Comparison of ENCODE assay signal across 9 cellular contexts in the genomic region with DNA sequence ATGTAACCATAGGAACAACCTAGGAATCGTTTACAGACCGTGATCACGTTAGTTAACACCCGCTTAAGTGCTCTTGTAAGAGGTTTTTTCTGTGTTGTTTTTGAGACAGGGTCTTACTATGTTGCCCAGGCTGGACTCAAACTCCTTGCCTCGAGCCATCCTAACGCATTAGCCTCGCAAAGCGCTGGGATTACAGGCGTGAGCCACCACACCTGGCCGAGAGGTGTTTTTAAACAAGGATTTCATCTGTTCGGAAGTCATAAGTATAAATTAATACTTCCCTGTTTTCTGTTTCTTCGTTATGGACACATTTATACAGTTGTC. TPM values are rescaled to one million over a fixed set of nuclear protein-coding genes. Genes with fewer than 3 reads are reported as not detected.
DNase-seq lines count a peak whose midpoint lies in the region; ATAC-seq and TF ChIP-seq lines count a peak whose summit lies in the region.
"Had no signal": no experiment of that assay in that cellular context is flagged by ENCODE, and none has a peak within 500 bp of the region (broad histone marks: within the 10 kb centered on the region; RNA-seq: fewer than 3 reads in every experiment).

No MANE protein-coding gene starts in this region.

- no peak overlapping the region for H3K23ac ChIP-seq in mesendoderm (ENCODE audit: low read length)

- H3K79me2 ChIP-seq in mesendoderm (ENCODE audit: control insufficient read depth, insufficient read depth, low read length), result peaks cover 42% of the 10 kb centered on the region

- DNase-seq in heart right ventricle (no peak), Right ventricle myocardium superior (no peak), astrocyte of the spinal cord (ENCODE audit: low read depth, low spot score) (peak; percentile 27), mesendoderm (peak; percentile 80), aorta (no peak)
- DNase-seq: stimulated activated CD8-positive, alpha-beta memory T cell treated with anti-CD3 and anti-CD28 coated beads, Interleukin-4, amount 100 ng/mL, for 48 hours had no signal

- ATAC-seq in heart right ventricle, result no peak
- ATAC-seq in Right ventricle myocardium superior (ENCODE audit: poor library complexity), result no peak
- no peak for ATAC-seq in aorta (ENCODE audit: low FRiP score)
- ATAC-seq in HG03378 (IDR thresholded peaks at IDR 0.05; ENCODE audit: unreplicated experiment), result no peak
- no peak for ATAC-seq in GM21526 (IDR thresholded peaks at IDR 0.05; ENCODE audit: low FRiP score, unreplicated experiment)
- ATAC-seq in GM19397 (IDR thresholded peaks at IDR 0.05; ENCODE audit: unreplicated experiment), result no peak

- H3K9ac ChIP-seq in mesendoderm (ENCODE audit: low read length), result peak overlapping the region; percentile 96

- H2BK15ac ChIP-seq in mesendoderm (replicated peaks; ENCODE audit: low read depth), result no peak overlapping the region

- H3K56ac ChIP-seq in mesendoderm (ENCODE audit: low read length), result peak overlapping the region; percentile 96

- H3K9me3 ChIP-seq in heart right ventricle (no peaks in the 10 kb centered on the region), aorta (ENCODE audit: control insufficient read depth, low read length) (no peaks in the 10 kb centered on the region)

- peaks cover 0 to 38% (median 11%) of the 10 kb centered on the region in 9 donors for H3K36me3 ChIP-seq in heart right ventricle
- no peaks in the 10 kb centered on the region for H3K36me3 ChIP-seq in mesendoderm (ENCODE audit: control insufficient read depth, insufficient read depth, low read length)
- H3K36me3 ChIP-seq in aorta (ENCODE audit: control insufficient read depth in 1 of 2, insufficient read depth in 2 of 2, low read length in 1 of 2), result no peaks in the 10 kb centered on the region

- WGBS in heart right ventricle, 2 donors, result 6 to 7% methylated on average over 12 of the region's 12 CpGs
- no CpG with 5 or more reads among the region's 12 CpGs for WGBS in mesendoderm (ENCODE audit: extremely low coverage, insufficient coverage, low lambda C conversion rate)
- 8% methylated on average over 12 of the region's 12 CpGs for WGBS in aorta, 2 donors

- H3K4me2 ChIP-seq in mesendoderm (ENCODE audit: low read length), result peak overlapping the region; percentile 30

- H2BK5ac ChIP-seq in mesendoderm (ENCODE audit: low read length), result peak overlapping the region; percentile 37

- no peak overlapping the region for H3K4ac ChIP-seq in mesendoderm (ENCODE audit: low read depth, low read length)

- no peak overlapping the region for H2BK120ac ChIP-seq in mesendoderm (ENCODE audit: low read depth, low read length)

- no peak overlapping the region for H4K8ac ChIP-seq in mesendoderm (ENCODE audit: low read depth, low read length)

- peak overlapping the region; percentile 29 for H3K18ac ChIP-seq in mesendoderm (ENCODE audit: low read length)

- no peak overlapping the region for H2AK5ac ChIP-seq in mesendoderm (ENCODE audit: low read length)

- H3K4me3 ChIP-seq in heart right ventricle (peak overlapping the region; percentile 57 to 91 (median 78)), astrocyte of the spinal cord (ENCODE audit: low read depth, low read length) (peak overlapping the region; percentile 93), mesendoderm (ENCODE audit: low read length) (peak overlapping the region; percentile 87), aorta (ENCODE audit: low read length in 2 of 2) (peak overlapping the region; percentile 51 to 68)

- peak overlapping the region in 9 of 10 donors; percentile 66 to 92 (median 88) for H3K27ac ChIP-seq in heart right ventricle
- no peak overlapping the region for H3K27ac ChIP-seq in mesendoderm (ENCODE audit: low read depth, low read length)
- H3K27ac ChIP-seq in aorta (ENCODE audit: low read depth in 1 of 2, low read length in 2 of 2), result peak overlapping the region in 1 of 2 donors; percentile 19

- peaks cover 0 to 20% (median 16%) of the 10 kb centered on the region in 7 donors for H3K27me3 ChIP-seq in heart right ventricle
- H3K27me3 ChIP-seq in mesendoderm (ENCODE audit: insufficient read depth, low read length, poor library complexity), result no peaks in the 10 kb centered on the region
- H3K27me3 ChIP-seq in aorta (ENCODE audit: control insufficient read depth in 1 of 2, insufficient read depth in 2 of 2, low read length in 1 of 2), result no peaks in the 10 kb centered on the region

- TF ChIP-seq CTCF in heart right ventricle (IDR thresholded peaks at IDR 0.05) (no peak), astrocyte of the spinal cord (IDR thresholded peaks at IDR 0.05; ENCODE audit: low read depth, low read length) (no peak)

- H3K79me1 ChIP-seq in mesendoderm (ENCODE audit: low read length), result peaks cover 2% of the 10 kb centered on the region

- intact Hi-C loops in heart right ventricle (cut with DNase I) (loop anchor here in 1 of 10 donors (2.0 kb wide), 1 partner anchor 87 kb away; no protein-coding TSS in a partner anchor), Right ventricle myocardium superior (cut with DNase I) (no loop called here), aorta (cut with DNase I) (no loop called here)

- H3K4me1 ChIP-seq in heart right ventricle (peaks cover 0 to 30% (median 14%) of the 10 kb centered on the region in 9 donors), mesendoderm (ENCODE audit: control insufficient read depth, low read depth, low read length) (peaks cover 13% of the 10 kb centered on the region), aorta (ENCODE audit: control insufficient read depth in 1 of 2, insufficient read depth in 2 of 2, low read length in 2 of 2) (peaks cover 0 to 3% of the 10 kb centered on the region in 2 donors)

- no peak overlapping the region for H4K5ac ChIP-seq in mesendoderm (ENCODE audit: low read length)

- in situ Hi-C loops in astrocyte of the spinal cord (cut with HindIII; ENCODE audit: low sequenced_read_pairs), result no loop called here

RNA-seq across cellular contexts. Expression of gene MRS2, which starts 0.7 kb away (rescaled TPM):
- total RNA-seq in heart right ventricle (10 to 100 TPM; 36.7 to 68.6 (median 52.6) TPM), Right ventricle myocardium superior (43.8 TPM), aorta (10 to 100 TPM; 12.1 to 19.8 TPM)
- polyA plus RNA-seq in heart right ventricle (10 to 100 TPM; 18.5 to 21.0 TPM), aorta (10 to 100 TPM in 1 of 2 donors, 1 to 10 TPM in 1; 9.8 to 12.4 TPM)
- 68.7 TPM for polyA plus RNA-seq in mesendoderm (2013, experiment 1 of 2)
- 69.7 TPM for polyA plus RNA-seq in mesendoderm (2013, experiment 2 of 2)

RNA-seq across cellular contexts. Expression of gene DCDC2, which starts 45.6 kb away (rescaled TPM):
- total RNA-seq in heart right ventricle, result under 1 TPM in 1 of 10 donors, not detected in 9; 0.06 TPM
- polyA plus RNA-seq in heart right ventricle, result not detected
- not detected for total RNA-seq in Right ventricle myocardium superior
- 0.11 TPM for polyA plus RNA-seq in mesendoderm (2013, experiment 1 of 2)
- 0.08 TPM for polyA plus RNA-seq in mesendoderm (2013, experiment 2 of 2)
- not detected for total RNA-seq in aorta
- under 1 TPM in 1 of 2 donors, not detected in 1; 0.13 TPM for polyA plus RNA-seq in aorta

Comparison
In these comparisons a context has a peak if more than half of its experiments do, and no peak if none do; other contexts are left out.
1. DNase-seq: peak in astrocyte of the spinal cord (single experiment) and mesendoderm (single experiment); none in heart right ventricle (0 of 2), Right ventricle myocardium superior (single experiment) and aorta (0 of 2).
2. Peak in every context shown above with its lines, with median percentiles within 50 percentile points of each other: H3K4me3 ChIP-seq.